11 cellular contexts compared by ENCODE assay signal in genomic region chr10:77635402-77636227, GRCh38. TPM values are rescaled to one million over a fixed set of nuclear protein-coding genes. Genes with fewer than 3 reads are reported as not detected.
DNase-seq lines count a peak whose midpoint lies in the region; ATAC-seq and TF ChIP-seq lines count a peak whose summit lies in the region.
"Had no signal": no experiment of that assay in that cellular context is flagged by ENCODE, and none has a peak within 500 bp of the region (broad histone marks: within the 10 kb centered on the region; RNA-seq: fewer than 3 reads in every experiment).

No MANE protein-coding gene starts in this region.

- H3K27me3 ChIP-seq in left ventricle myocardium inferior (ENCODE audit: low read depth) (peaks cover 96% of the 10 kb centered on the region), mammary epithelial cell (ENCODE audit: insufficient read depth, low read length) (no peaks in the 10 kb centered on the region), mucosa of rectum (ENCODE audit: control insufficient read depth in 2 of 2, insufficient read depth in 2 of 2, low read length in 2 of 2) (peaks cover 21 to 32% of the 10 kb centered on the region in 2 donors), uterus (no peaks in the 10 kb centered on the region), suprapubic skin (peaks cover 78% of the 10 kb centered on the region)

- H3K4me1 ChIP-seq in left ventricle myocardium inferior (peaks cover 13% of the 10 kb centered on the region), mammary epithelial cell (ENCODE audit: insufficient read depth, low read length) (peaks cover 32% of the 10 kb centered on the region), mucosa of rectum (ENCODE audit: control insufficient read depth in 2 of 2, insufficient read depth in 2 of 2, low read length in 2 of 2) (no peaks in the 10 kb centered on the region), uterus (no peaks in the 10 kb centered on the region), suprapubic skin (peaks cover 22% of the 10 kb centered on the region)

- no peak overlapping the region for H3K27ac ChIP-seq in left ventricle myocardium inferior (replicated peaks)
- no peak overlapping the region for H3K27ac ChIP-seq in mammary epithelial cell (ENCODE audit: insufficient read depth, low read depth, low read length)
- peak overlapping the region in 1 of 2 donors; percentile 3 for H3K27ac ChIP-seq in mucosa of rectum (ENCODE audit: low read depth in 2 of 2, low read length in 2 of 2)
- H3K27ac ChIP-seq in uterus, result peak overlapping the region; percentile 88 to 93
- no peak overlapping the region for H3K27ac ChIP-seq in suprapubic skin

- CTCF ChIA-PET in mammary epithelial cell (lab: Charles Lee; ENCODE audit: low non-redundant PET), result interaction anchor here (1.0 kb wide), 1 partner anchor 122 kb away, joined by 5 read pairs; no protein-coding TSS in a partner anchor

- dilution Hi-C loops in mammary epithelial cell (cut with HindIII; ENCODE audit: low sequenced_read_pairs), result loop anchor here (25.0 kb wide), 2 partner anchors 248 to 473 kb away; no protein-coding TSS in a partner anchor

- in situ Hi-C loops in mammary epithelial cell (cut with MboI; ENCODE audit: low sequenced_read_pairs in 2 of 2), result loop anchor here (10.0 to 25.0 kb wide), 2 partner anchors 241 to 248 kb away; no protein-coding TSS in a partner anchor

- peaks cover 64% of the 10 kb centered on the region for H3K79me2 ChIP-seq in mammary epithelial cell (ENCODE audit: insufficient read depth, low read length)

- intact Hi-C loops in left ventricle myocardium inferior (cut with micrococcal nuclease), result no loop called here
- intact Hi-C loops in left cardiac atrium (cut with DNase I), result no loop called here
- intact Hi-C loops in mammary epithelial cell (cut with micrococcal nuclease), result loop anchor here (5.0 kb wide), 1 partner anchor 133 kb away; no protein-coding TSS in a partner anchor
- intact Hi-C loops in uterus (cut with DNase I; ENCODE audit: low total_unique reads), result loop anchor here (10.0 kb wide), 1 partner anchor 241 kb away; no protein-coding TSS in a partner anchor

- TF ChIP-seq CTCF in left ventricle myocardium inferior (IDR thresholded peaks at IDR 0.05; ENCODE audit: borderline replicate concordance), result no peak
- TF ChIP-seq CTCF in mammary epithelial cell (conservative IDR thresholded peaks at IDR 0.05 in 1 of 2, IDR thresholded peaks at IDR 0.05 in 1 of 2; ENCODE audit: extremely low read depth in 1 of 2, insufficient read depth in 1 of 2, low read depth in 1 of 2, low read length in 2 of 2), result no peak
- TF ChIP-seq CTCF in uterus (IDR thresholded peaks at IDR 0.05), result no peak
- no peak for TF ChIP-seq CTCF in suprapubic skin (IDR thresholded peaks at IDR 0.05)

- no peak for TF ChIP-seq EP300 in suprapubic skin (IDR thresholded peaks at IDR 0.05)

- no peak overlapping the region for H3K9ac ChIP-seq in mammary epithelial cell (ENCODE audit: insufficient read depth, low read length)
- H3K9ac ChIP-seq in mucosa of rectum (ENCODE audit: low read depth in 1 of 2, low read length in 2 of 2), result peak overlapping the region in 1 of 2 donors; percentile 62

- no TSS peak for BruUV-seq in mammary epithelial cell (replicated peaks; lab: Mats Ljungman, UMichigan)

- ATAC-seq in left cardiac atrium, result no peak
- ATAC-seq in GM21360 (IDR thresholded peaks at IDR 0.05; ENCODE audit: unreplicated experiment), result no peak

- H3K4me2 ChIP-seq in mammary epithelial cell (ENCODE audit: insufficient read depth, low read depth, low read length), result peak overlapping the region; percentile 98

- no peak for DNase-seq in left ventricle myocardium inferior
- DNase-seq in left cardiac atrium, result no peak
- DNase-seq in mammary epithelial cell, result no peak
- no peak for DNase-seq in uterus
- no peak for DNase-seq in suprapubic skin (ENCODE audit: low spot score in 2 of 2)
- DNase-seq in KG1 (lab: John Stamatoyannopoulos, UW), result no peak
- DNase-seq: activated CD8-positive, alpha-beta memory T cell treated with anti-CD3 and anti-CD28 coated beads for 24 hours; Kasumi-1 had no signal

- H3K4me3 ChIP-seq in left ventricle myocardium inferior (peak overlapping the region; percentile 64), mammary epithelial cell (replicated peaks in 1 of 3; ENCODE audit: insufficient read depth in 1 of 3, low read depth in 2 of 3, low read length in 3 of 3) (peak overlapping the region; percentile 61 to 96 (median 74)), mucosa of rectum (ENCODE audit: low read length in 2 of 2) (peak overlapping the region; percentile 61 to 68), uterus (peak overlapping the region; percentile 62 to 65), suprapubic skin (no peak overlapping the region)
- H3K4me3 ChIP-seq: lung had no signal

- H3K9me3 ChIP-seq in left ventricle myocardium inferior (replicated peaks) (no peaks in the 10 kb centered on the region), mammary epithelial cell (replicated peaks; ENCODE audit: insufficient read depth, low read length) (no peaks in the 10 kb centered on the region), mucosa of rectum (ENCODE audit: control insufficient read depth in 2 of 2, low read length in 2 of 2) (no peaks in the 10 kb centered on the region), uterus (no peaks in the 10 kb centered on the region), suprapubic skin (no peaks in the 10 kb centered on the region)

- H2AFZ ChIP-seq in mammary epithelial cell (ENCODE audit: low read depth, low read length), result peak overlapping the region; percentile 94

- TF ChIP-seq POLR2A in uterus (IDR thresholded peaks at IDR 0.05), result no peak
- TF ChIP-seq POLR2A in suprapubic skin (IDR thresholded peaks at IDR 0.05), result no peak

- WGBS in mammary epithelial cell (ENCODE audit: low coverage, missing lambda C conversion rate), result 14% methylated on average over 12 of the region's 13 CpGs
- 50% methylated on average over 13 of the region's 13 CpGs for WGBS in suprapubic skin

- H4K20me1 ChIP-seq in mammary epithelial cell (ENCODE audit: insufficient read depth, low read length), result no peaks in the 10 kb centered on the region

- H3K36me3 ChIP-seq in left ventricle myocardium inferior (no peaks in the 10 kb centered on the region), mammary epithelial cell (ENCODE audit: insufficient read depth, low read length) (no peaks in the 10 kb centered on the region), mucosa of rectum (ENCODE audit: control insufficient read depth in 2 of 2, insufficient read depth in 2 of 2, low read length in 2 of 2) (no peaks in the 10 kb centered on the region), uterus (no peaks in the 10 kb centered on the region), suprapubic skin (no peaks in the 10 kb centered on the region)

RNA-seq across cellular contexts. Expression of gene KCNMA1, which starts 2.0 kb away (rescaled TPM):
- total RNA-seq in left ventricle myocardium inferior (1.8 TPM), left cardiac atrium (1 to 10 TPM; 4.1 to 5.3 TPM), mammary epithelial cell (10 to 100 TPM in 1 of 2 donors, 1 to 10 TPM in 1; 3.8 to 45.9 TPM), uterus (100 to 1,000 TPM in 3 of 4 donors, 10 to 100 TPM in 1; 86.2 to 236 (median 164) TPM), suprapubic skin (10 to 100 TPM in 1 of 4 donors, 1 to 10 TPM in 3; 4.6 to 10.5 (median 7.8) TPM)
- polyA plus RNA-seq in mammary epithelial cell, result 29.7 TPM
- polyA minus RNA-seq in mammary epithelial cell, result 62.8 TPM

Comparison
In these comparisons a context has a peak if more than half of its experiments do, and no peak if none do; other contexts are left out.
1. H3K27ac ChIP-seq: peak in uterus (2 of 2); none in left ventricle myocardium inferior (single experiment), mammary epithelial cell (single experiment) and suprapubic skin (single experiment).
2. intact Hi-C loops: an anchor here in mammary epithelial cell (5.0 kb wide) and uterus (10.0 kb wide); none called in left ventricle myocardium inferior and left cardiac atrium.